8 cellular contexts compared by ENCODE assay signal in genomic region chr15:34366271-34367043, GRCh38. TPM values are rescaled to one million over a fixed set of nuclear protein-coding genes. Genes with fewer than 3 reads are reported as not detected.
DNase-seq lines count a peak whose midpoint lies in the region; ATAC-seq and TF ChIP-seq lines count a peak whose summit lies in the region.

No MANE protein-coding gene starts in this region.

- TF ChIP-seq POLR2A in esophagus squamous epithelium (IDR thresholded peaks at IDR 0.05), result peak in 1 of 4 donors; percentile 18

- POLR2A ChIA-PET in Caco-2 (lab: Charles Lee), result interaction anchor here (0.5 to 1.5 kb wide), 4 partner anchors 23 to 71 kb away, joined by 3 to 5 read pairs (median 4); partner anchors contain the start of genes GOLGA8A and NUTM1

- H3K36me3 ChIP-seq in Caco-2 (ENCODE audit: control insufficient read depth, insufficient read depth, low read length), result no peaks in the 10 kb centered on the region
- H3K36me3 ChIP-seq in NT2/D1 (ENCODE audit: insufficient read depth, insufficient read length, low read length), result peaks cover 29% of the 10 kb centered on the region
- peaks cover 0 to 29% (median 7%) of the 10 kb centered on the region in 3 donors for H3K36me3 ChIP-seq in esophagus squamous epithelium
- H3K36me3 ChIP-seq in muscle layer of colon (ENCODE audit: insufficient read depth, low read length), result peaks cover 5% of the 10 kb centered on the region

- WGBS in esophagus squamous epithelium, 2 donors, result 0 to 2% methylated on average over 13 to 33 of the region's 36 CpGs

- DNase-seq in Caco-2 (peak; percentile 74 to 81), NT2/D1 (ENCODE audit: low read depth, low spot score) (peak; percentile 77), esophagus squamous epithelium (lab: John Stamatoyannopoulos, UW) (no peak)
- DNase-seq in activated T-cell treated with anti-CD3 and anti-CD28 coated beads, Interleukin-2, amount 50 U/mL, for 4 hours, result peak; percentile 14

- H3K9ac ChIP-seq in NT2/D1 (ENCODE audit: insufficient read length, low read depth) (peak overlapping the region; percentile 86), muscle layer of colon (ENCODE audit: low read length) (peak overlapping the region; percentile 53)

- peak overlapping the region; percentile 94 for H3K4me3 Mint-ChIP-seq in Caco-2 (ENCODE audit: unreplicated experiment)
- H3K4me3 Mint-ChIP-seq in activated T-cell treated with anti-CD3 and anti-CD28 coated beads, Interleukin-2, amount 50 U/mL, for 4 hours, result peak overlapping the region; percentile 94
- peak overlapping the region; percentile 88 for H3K4me3 Mint-ChIP-seq in stimulated activated naive CD8-positive, alpha-beta T cell treated with anti-CD3 and anti-CD28 coated beads, Interleukin-15, Interleukin-2, amounts not matched to agents 100 ng/mL and 50 ng/mL, for 24 hours

- no TSS peak for BruUV-seq in Caco-2 (replicated peaks; lab: Mats Ljungman, UMichigan)

- TF ChIP-seq CTCF in Caco-2 (IDR thresholded peaks at IDR 0.05; ENCODE audit: insufficient read depth in 1 of 2, low read depth in 1 of 2, low read length in 1 of 2, severe bottlenecking in 1 of 2, unreplicated experiment in 1 of 2) (no peak), esophagus squamous epithelium (IDR thresholded peaks at IDR 0.05) (no peak)

- H3K4me1 ChIP-seq in Caco-2, result peaks cover 8% of the 10 kb centered on the region; the same call in 1 of the 2 replicates
- peaks cover 8% of the 10 kb centered on the region for H3K4me1 ChIP-seq in NT2/D1 (ENCODE audit: insufficient read depth, insufficient read length)
- peaks cover 3 to 67% (median 15%) of the 10 kb centered on the region in 3 donors for H3K4me1 ChIP-seq in esophagus squamous epithelium
- H3K4me1 ChIP-seq in muscle layer of colon (ENCODE audit: insufficient read depth, low read length), result peaks cover 18% of the 10 kb centered on the region

- H3K4me1 Mint-ChIP-seq in Caco-2 (ENCODE audit: low read depth, unreplicated experiment), result no peaks in the 10 kb centered on the region
- peaks cover 43% of the 10 kb centered on the region for H3K4me1 Mint-ChIP-seq in activated T-cell treated with anti-CD3 and anti-CD28 coated beads, Interleukin-2, amount 50 U/mL, for 4 hours (ENCODE audit: low read depth)
- H3K4me1 Mint-ChIP-seq in stimulated activated naive CD8-positive, alpha-beta T cell treated with anti-CD3 and anti-CD28 coated beads, Interleukin-15, Interleukin-2, amounts not matched to agents 100 ng/mL and 50 ng/mL, for 24 hours (ENCODE audit: low read depth), result peaks cover 37% of the 10 kb centered on the region

- H3K36me3 Mint-ChIP-seq in Caco-2 (ENCODE audit: insufficient read depth, unreplicated experiment), result peaks cover 7% of the 10 kb centered on the region
- H3K36me3 Mint-ChIP-seq in activated T-cell treated with anti-CD3 and anti-CD28 coated beads, Interleukin-2, amount 50 U/mL, for 4 hours (ENCODE audit: insufficient read depth), result peaks cover 8% of the 10 kb centered on the region
- H3K36me3 Mint-ChIP-seq in stimulated activated naive CD8-positive, alpha-beta T cell treated with anti-CD3 and anti-CD28 coated beads, Interleukin-15, Interleukin-2, amounts not matched to agents 100 ng/mL and 50 ng/mL, for 24 hours (ENCODE audit: low read depth), result peaks cover 28% of the 10 kb centered on the region

- no peaks in the 10 kb centered on the region for H3K27me3 Mint-ChIP-seq in Caco-2 (ENCODE audit: insufficient read depth, unreplicated experiment)
- H3K27me3 Mint-ChIP-seq in activated T-cell treated with anti-CD3 and anti-CD28 coated beads, Interleukin-2, amount 50 U/mL, for 4 hours (ENCODE audit: low read depth), result no peaks in the 10 kb centered on the region
- no peaks in the 10 kb centered on the region for H3K27me3 Mint-ChIP-seq in stimulated activated naive CD8-positive, alpha-beta T cell treated with anti-CD3 and anti-CD28 coated beads, Interleukin-15, Interleukin-2, amounts not matched to agents 100 ng/mL and 50 ng/mL, for 24 hours

- H3K9me3 ChIP-seq in Caco-2 (no peaks in the 10 kb centered on the region), NT2/D1 (ENCODE audit: insufficient read depth, low read length) (no peaks in the 10 kb centered on the region), esophagus squamous epithelium (no peaks in the 10 kb centered on the region), muscle layer of colon (ENCODE audit: low read length) (no peaks in the 10 kb centered on the region)

- ATAC-seq in HG02943 (IDR thresholded peaks at IDR 0.05; ENCODE audit: low read depth, unreplicated experiment) (peak; percentile 3), GM21528 (IDR thresholded peaks at IDR 0.05; ENCODE audit: low FRiP score, unreplicated experiment) (no peak)
- ATAC-seq in activated T-cell treated with anti-CD3 and anti-CD28 coated beads, Interleukin-2, amount 50 U/mL, for 4 hours, result peak; percentile 2 to 3

- intact Hi-C loops in Caco-2 (cut with micrococcal nuclease; ENCODE audit: unreplicated experiment), result loop anchor here (1.0 to 5.0 kb wide), 7 partner anchors 23 to 304 kb away; partner anchors contain the start of genes EMC7, KATNBL1, NOP10 and NUTM1
- intact Hi-C loops in esophagus squamous epithelium (cut with DNase I), result loop anchor here (10.0 kb wide), 1 partner anchor 132 kb away; no protein-coding TSS in a partner anchor

- H3K9me3 Mint-ChIP-seq in Caco-2 (ENCODE audit: unreplicated experiment), result no peaks in the 10 kb centered on the region
- no peaks in the 10 kb centered on the region for H3K9me3 Mint-ChIP-seq in activated T-cell treated with anti-CD3 and anti-CD28 coated beads, Interleukin-2, amount 50 U/mL, for 4 hours
- H3K9me3 Mint-ChIP-seq in stimulated activated naive CD8-positive, alpha-beta T cell treated with anti-CD3 and anti-CD28 coated beads, Interleukin-15, Interleukin-2, amounts not matched to agents 100 ng/mL and 50 ng/mL, for 24 hours, result no peaks in the 10 kb centered on the region

- H3K4me3 ChIP-seq in Caco-2 (ENCODE audit: low read depth, low read length), result peak overlapping the region; percentile 71
- H3K4me3 ChIP-seq in NT2/D1 (ENCODE audit: insufficient read length, low read depth), result peak overlapping the region; percentile 77
- H3K4me3 ChIP-seq in esophagus squamous epithelium, result peak overlapping the region; percentile 88 to 95 (median 92)
- H3K4me3 ChIP-seq in muscle layer of colon (ENCODE audit: low read depth in 1 of 2, low read length in 2 of 2), result peak overlapping the region; percentile 80 to 94

- H3K27me3 ChIP-seq in Caco-2 (replicated peaks; ENCODE audit: control insufficient read depth, insufficient read depth, low read length) (no peaks in the 10 kb centered on the region), NT2/D1 (ENCODE audit: insufficient read depth, insufficient read length) (no peaks in the 10 kb centered on the region), esophagus squamous epithelium (no peaks in the 10 kb centered on the region), muscle layer of colon (ENCODE audit: control insufficient read depth in 1 of 2, insufficient read depth in 2 of 2, low read length in 2 of 2) (no peaks in the 10 kb centered on the region)

- CTCF ChIA-PET in Caco-2 (lab: Charles Lee), result interaction anchor here (0.6 to 2.1 kb wide), 10 partner anchors 8 to 305 kb away, joined by 3 to 14 read pairs (median 4); partner anchors contain the start of genes NOP10, NUTM1 and SLC12A6

- peak overlapping the region; percentile 98 to 100 (median 99) for H3K27ac ChIP-seq in esophagus squamous epithelium
- H3K27ac ChIP-seq in muscle layer of colon (ENCODE audit: low read depth, low read length), result peak overlapping the region; percentile 74

- peak overlapping the region; percentile 56 for H3K27ac Mint-ChIP-seq in Caco-2 (ENCODE audit: unreplicated experiment)
- peak overlapping the region; percentile 78 for H3K27ac Mint-ChIP-seq in stimulated activated naive CD8-positive, alpha-beta T cell treated with anti-CD3 and anti-CD28 coated beads, Interleukin-15, Interleukin-2, amounts not matched to agents 100 ng/mL and 50 ng/mL, for 24 hours

RNA-seq across cellular contexts. Expression of gene LPCAT4, which starts 0.5 kb away (rescaled TPM):
- 35.3 and 37.9 TPM in 2 replicates for total RNA-seq in Caco-2 (2022)
- 10 to 100 TPM; 28.7 to 38.8 (median 31.1) TPM for total RNA-seq in activated T-cell treated with anti-CD3 and anti-CD28 coated beads, Interleukin-2, amount 50 U/mL, for 4 hours
- total RNA-seq in esophagus squamous epithelium, result 10 to 100 TPM; 11.8 to 40.2 (median 32.6) TPM

RNA-seq across cellular contexts. Expression of gene NUTM1, which starts 23.3 kb away (rescaled TPM):
- total RNA-seq in Caco-2 (2022), result not detected in 2 replicates
- total RNA-seq in activated T-cell treated with anti-CD3 and anti-CD28 coated beads, Interleukin-2, amount 50 U/mL, for 4 hours, result not detected
- not detected for total RNA-seq in esophagus squamous epithelium

RNA-seq across cellular contexts. Expression of gene NOP10, which starts 23.5 kb away (rescaled TPM):
- total RNA-seq in Caco-2 (2022), result 171 and 175 TPM in 2 replicates
- total RNA-seq in activated T-cell treated with anti-CD3 and anti-CD28 coated beads, Interleukin-2, amount 50 U/mL, for 4 hours, result 100 to 1,000 TPM; 295 to 327 (median 327) TPM
- total RNA-seq in esophagus squamous epithelium, result 100 to 1,000 TPM; 132 to 213 (median 176) TPM

RNA-seq across cellular contexts. Expression of gene SLC12A6, which starts 28.9 kb away (rescaled TPM):
- total RNA-seq in Caco-2 (2022) (8.9 and 12.6 TPM in 2 replicates), esophagus squamous epithelium (10 to 100 TPM; 33.0 to 70.3 (median 49.5) TPM)
- total RNA-seq in activated T-cell treated with anti-CD3 and anti-CD28 coated beads, Interleukin-2, amount 50 U/mL, for 4 hours, result 10 to 100 TPM; 15.3 to 23.5 (median 22.8) TPM
